ENCODE assay signal across 19 cellular contexts in genomic region chr5:10896016-10896415, GRCh38.
"Had no signal": no experiment of that assay in that cellular context is flagged by ENCODE, and none has a peak within 500 bp of the region (broad histone marks: within the 10 kb centered on the region; RNA-seq: fewer than 3 reads in every experiment).

No MANE protein-coding gene starts in this region.

- H3K27me3 Mint-ChIP-seq: activated CD4-positive, alpha-beta T cell treated with anti-CD3 and anti-CD28 coated beads for 36 hours; activated naive CD4-positive, alpha-beta T cell treated with anti-CD3 and anti-CD28 coated beads, Interleukin-2, amount 50 U/mL, for 24 hours; activated T-cell treated with anti-CD3 and anti-CD28 coated beads, Interleukin-2, amount 50 U/mL, for 24 hours had no signal

- H3K27ac ChIP-seq: adrenal gland, dorsolateral prefrontal cortex, left ventricle myocardium inferior, spleen, stomach, thoracic aorta had no signal

- H3K36me3 Mint-ChIP-seq: activated naive CD4-positive, alpha-beta T cell treated with anti-CD3 and anti-CD28 coated beads, Interleukin-2, amount 50 U/mL, for 24 hours; natural killer cell had no signal

- H3K4me3 Mint-ChIP-seq: activated CD4-positive, alpha-beta memory T cell treated with anti-CD3 and anti-CD28 coated beads, Interleukin-2, amount 10 ng/mL, durations not matched to agents 7 days and 5 days; activated CD4-positive, alpha-beta T cell treated with anti-CD3 and anti-CD28 coated beads for 36 hours; activated naive CD4-positive, alpha-beta T cell treated with anti-CD3 and anti-CD28 coated beads, Interleukin-2, amount 50 U/mL, for 24 hours; activated T-cell treated with anti-CD3 and anti-CD28 coated beads, Interleukin-2, amount 50 U/mL, for 24 hours; endodermal cell; natural killer cell; T-helper 17 cell had no signal

- ATAC-seq: activated CD4-positive, alpha-beta T cell treated with anti-CD3 and anti-CD28 coated beads for 36 hours; natural killer cell; sciatic nerve; T-helper 17 cell had no signal

- H3K9me3 Mint-ChIP-seq: activated CD4-positive, alpha-beta memory T cell treated with anti-CD3 and anti-CD28 coated beads, Interleukin-2, amount 10 ng/mL, durations not matched to agents 7 days and 5 days; activated T-cell treated with anti-CD3 and anti-CD28 coated beads, Interleukin-2, amount 50 U/mL, for 24 hours had no signal

- H3K27ac Mint-ChIP-seq: activated CD4-positive, alpha-beta memory T cell treated with anti-CD3 and anti-CD28 coated beads, Interleukin-2, amount 10 ng/mL, durations not matched to agents 7 days and 5 days; activated CD4-positive, alpha-beta T cell treated with anti-CD3 and anti-CD28 coated beads for 36 hours; activated naive CD4-positive, alpha-beta T cell treated with anti-CD3 and anti-CD28 coated beads, Interleukin-2, amount 50 U/mL, for 24 hours; activated T-cell treated with anti-CD3 and anti-CD28 coated beads, Interleukin-2, amount 50 U/mL, for 24 hours; endodermal cell; natural killer cell; progenitor cell of endocrine pancreas; T-helper 17 cell had no signal

- DNase-seq: activated CD4-positive, alpha-beta memory T cell treated with anti-CD3 and anti-CD28 coated beads, Interleukin-2, amount 10 ng/mL, durations not matched to agents 7 days and 5 days; activated CD4-positive, alpha-beta T cell treated with anti-CD3 and anti-CD28 coated beads for 36 hours; activated effector memory CD4-positive, alpha-beta T cell treated with Interleukin-2 at 50 U/mL for 16 hours; activated T-cell treated with anti-CD3 and anti-CD28 coated beads, Interleukin-2, amount 50 U/mL, for 24 hours; adrenal gland; dorsolateral prefrontal cortex; endodermal cell; left ventricle myocardium inferior; mesendoderm; natural killer cell; occipital lobe; spleen; stomach; T-helper 17 cell had no signal

- FAIRE-seq: keratinocyte had no signal

- H3K4me1 ChIP-seq: adrenal gland, left ventricle myocardium inferior, spleen, stomach had no signal

- H3K9me3 ChIP-seq: adrenal gland, thoracic aorta had no signal

- H3K4me1 Mint-ChIP-seq: activated CD4-positive, alpha-beta memory T cell treated with anti-CD3 and anti-CD28 coated beads, Interleukin-2, amount 10 ng/mL, durations not matched to agents 7 days and 5 days; activated CD4-positive, alpha-beta T cell treated with anti-CD3 and anti-CD28 coated beads for 36 hours; activated naive CD4-positive, alpha-beta T cell treated with anti-CD3 and anti-CD28 coated beads, Interleukin-2, amount 50 U/mL, for 24 hours; natural killer cell; T-helper 17 cell had no signal

- H3K27me3 ChIP-seq: adrenal gland, dorsolateral prefrontal cortex, spleen had no signal
